ENCODE assay signal across 8 cellular contexts in genomic region chr10:75408911-75409885, GRCh38. TPM values are rescaled to one million over a fixed set of nuclear protein-coding genes. Genes with fewer than 3 reads are reported as not detected.
DNase-seq lines count a peak whose midpoint lies in the region; ATAC-seq and TF ChIP-seq lines count a peak whose summit lies in the region.

No MANE protein-coding gene starts in this region.

- H3K4me3 ChIP-seq in SJCRH30 (peak overlapping the region; percentile 73), duodenal mucosa (ENCODE audit: low read depth in 1 of 2, low read length in 2 of 2) (peak overlapping the region; percentile 64 to 75), liver (ENCODE audit: low read depth in 1 of 3, low read length in 3 of 3) (peak overlapping the region; percentile 67 to 87 (median 67)), subcutaneous abdominal adipose tissue (ENCODE audit: low read depth in 1 of 5, low read length in 5 of 5) (peak overlapping the region; percentile 63 to 84 (median 77))

- intact Hi-C loops in activated CD4-positive, alpha-beta T cell treated with anti-CD3 and anti-CD28 coated beads for 36 hours (cut with DNase I, micrococcal nuclease): loop anchor here (1.0 to 10.0 kb wide), 3 partner anchors 9 to 1576 kb away; no protein-coding TSS in a partner anchor

- H3K4me3 Mint-ChIP-seq in activated CD4-positive, alpha-beta T cell treated with anti-CD3 and anti-CD28 coated beads for 36 hours: peak overlapping the region; percentile 64

- peak; percentile 64 for DNase-seq in activated CD4-positive, alpha-beta T cell treated with anti-CD3 and anti-CD28 coated beads for 36 hours
- no peak for DNase-seq in activated CD4-positive, alpha-beta T cell treated with anti-CD3 and anti-CD28 coated beads for 4 hours
- DNase-seq in HK-2 (ENCODE audit: unreplicated experiment): peak; percentile 72
- peak; percentile 52 to 68 for DNase-seq in SJCRH30
- no peak for DNase-seq in effector CD4-positive, alpha-beta T cell

- H3K27ac ChIP-seq in SJCRH30 (no peak overlapping the region), duodenal mucosa (ENCODE audit: low read depth, low read length) (peak overlapping the region; percentile 17), liver (ENCODE audit: low read depth in 1 of 2, low read length in 2 of 2) (peak overlapping the region; percentile 69 to 77), subcutaneous abdominal adipose tissue (ENCODE audit: low read depth, low read length) (peak overlapping the region; percentile 88)

- CTCF ChIA-PET in activated CD4-positive, alpha-beta T cell treated with anti-CD3 and anti-CD28 coated beads for 36 hours (lab: Charles Lee): no interaction called here

- peaks cover 10% of the 10 kb centered on the region for H3K4me1 Mint-ChIP-seq in activated CD4-positive, alpha-beta T cell treated with anti-CD3 and anti-CD28 coated beads for 36 hours

- H3K9ac ChIP-seq in duodenal mucosa (ENCODE audit: low read depth in 1 of 2, low read length in 2 of 2): peak overlapping the region; percentile 14 to 64
- H3K9ac ChIP-seq in liver (ENCODE audit: low read depth in 1 of 2, low read length in 2 of 2): peak overlapping the region; percentile 61 to 69
- H3K9ac ChIP-seq in subcutaneous abdominal adipose tissue (ENCODE audit: low read length in 5 of 5): peak overlapping the region in 4 of 5 donors; percentile 76 to 87 (median 84)

- TF ChIP-seq CTCF in liver (IDR thresholded peaks at IDR 0.05; ENCODE audit: low read depth, low read length, missing input control): no peak

- H3K36me3 Mint-ChIP-seq in activated CD4-positive, alpha-beta T cell treated with anti-CD3 and anti-CD28 coated beads for 36 hours (ENCODE audit: low read depth): no peaks in the 10 kb centered on the region

- POLR2A ChIA-PET in activated CD4-positive, alpha-beta T cell treated with anti-CD3 and anti-CD28 coated beads for 36 hours (lab: Charles Lee): no interaction called here

- TF ChIP-seq RAD21 in liver (IDR thresholded peaks at IDR 0.05): peak in 1 of 2 donors; percentile 39

- H3K9me3 ChIP-seq in SJCRH30 (replicated peaks) (no peaks in the 10 kb centered on the region), duodenal mucosa (ENCODE audit: control insufficient read depth in 1 of 2, low read length in 2 of 2) (no peaks in the 10 kb centered on the region), liver (ENCODE audit: control insufficient read depth in 4 of 4, low read length in 3 of 4) (no peaks in the 10 kb centered on the region), subcutaneous abdominal adipose tissue (ENCODE audit: control insufficient read depth in 5 of 5, low read length in 5 of 5) (no peaks in the 10 kb centered on the region)

- H3K36me3 ChIP-seq in SJCRH30 (no peaks in the 10 kb centered on the region), duodenal mucosa (ENCODE audit: control insufficient read depth in 1 of 2, insufficient read depth in 2 of 2, low read length in 2 of 2) (no peaks in the 10 kb centered on the region), liver (ENCODE audit: control insufficient read depth in 4 of 4, insufficient read depth in 3 of 4, low read depth in 1 of 4, low read length in 3 of 4) (no peaks in the 10 kb centered on the region), subcutaneous abdominal adipose tissue (ENCODE audit: control insufficient read depth in 5 of 5, insufficient read depth in 5 of 5, low read length in 5 of 5) (no peaks in the 10 kb centered on the region)

- peaks cover 57% of the 10 kb centered on the region for H3K27me3 Mint-ChIP-seq in activated CD4-positive, alpha-beta T cell treated with anti-CD3 and anti-CD28 coated beads for 36 hours

- peak; percentile 89 for ATAC-seq in activated CD4-positive, alpha-beta T cell treated with anti-CD3 and anti-CD28 coated beads for 36 hours

- H3K27ac Mint-ChIP-seq in activated CD4-positive, alpha-beta T cell treated with anti-CD3 and anti-CD28 coated beads for 36 hours: no peak overlapping the region

- under 1% methylated on average over 76 of the region's 76 CpGs for WGBS in liver

- no peaks in the 10 kb centered on the region for H3K4me1 ChIP-seq in SJCRH30
- H3K4me1 ChIP-seq in duodenal mucosa (ENCODE audit: control insufficient read depth in 1 of 2, insufficient read depth in 2 of 2, low read length in 2 of 2): peaks cover 2 to 10% of the 10 kb centered on the region in 2 donors
- peaks cover under 1 to 20% (median 5%) of the 10 kb centered on the region in 4 donors for H3K4me1 ChIP-seq in liver (ENCODE audit: control insufficient read depth in 4 of 4, insufficient read depth in 4 of 4, low read length in 3 of 4)
- H3K4me1 ChIP-seq in subcutaneous abdominal adipose tissue (ENCODE audit: control insufficient read depth in 5 of 5, insufficient read depth in 5 of 5, low read length in 5 of 5): peaks cover 0 to 48% (median 44%) of the 10 kb centered on the region in 5 donors

- no peaks in the 10 kb centered on the region for H3K9me3 Mint-ChIP-seq in activated CD4-positive, alpha-beta T cell treated with anti-CD3 and anti-CD28 coated beads for 36 hours (ENCODE audit: low read depth)

- H3K27me3 ChIP-seq in SJCRH30 (no peaks in the 10 kb centered on the region), duodenal mucosa (ENCODE audit: control insufficient read depth in 1 of 2, insufficient read depth in 2 of 2, low read length in 2 of 2) (peaks cover 0 to under 1% of the 10 kb centered on the region in 2 donors), liver (ENCODE audit: control insufficient read depth in 4 of 4, insufficient read depth in 4 of 4, low read length in 3 of 4) (no peaks in the 10 kb centered on the region), subcutaneous abdominal adipose tissue (ENCODE audit: control insufficient read depth in 5 of 5, insufficient read depth in 4 of 5, low read length in 5 of 5) (peaks cover 0 to 5% (median 1%) of the 10 kb centered on the region in 5 donors)

TF ChIP-seq in liver, 16 proteins besides CTCF, POLR2A, EP300 and RAD21:
- TF ChIP-seq MAX (IDR thresholded peaks at IDR 0.05): no peak
- TF ChIP-seq, protein P1, sequence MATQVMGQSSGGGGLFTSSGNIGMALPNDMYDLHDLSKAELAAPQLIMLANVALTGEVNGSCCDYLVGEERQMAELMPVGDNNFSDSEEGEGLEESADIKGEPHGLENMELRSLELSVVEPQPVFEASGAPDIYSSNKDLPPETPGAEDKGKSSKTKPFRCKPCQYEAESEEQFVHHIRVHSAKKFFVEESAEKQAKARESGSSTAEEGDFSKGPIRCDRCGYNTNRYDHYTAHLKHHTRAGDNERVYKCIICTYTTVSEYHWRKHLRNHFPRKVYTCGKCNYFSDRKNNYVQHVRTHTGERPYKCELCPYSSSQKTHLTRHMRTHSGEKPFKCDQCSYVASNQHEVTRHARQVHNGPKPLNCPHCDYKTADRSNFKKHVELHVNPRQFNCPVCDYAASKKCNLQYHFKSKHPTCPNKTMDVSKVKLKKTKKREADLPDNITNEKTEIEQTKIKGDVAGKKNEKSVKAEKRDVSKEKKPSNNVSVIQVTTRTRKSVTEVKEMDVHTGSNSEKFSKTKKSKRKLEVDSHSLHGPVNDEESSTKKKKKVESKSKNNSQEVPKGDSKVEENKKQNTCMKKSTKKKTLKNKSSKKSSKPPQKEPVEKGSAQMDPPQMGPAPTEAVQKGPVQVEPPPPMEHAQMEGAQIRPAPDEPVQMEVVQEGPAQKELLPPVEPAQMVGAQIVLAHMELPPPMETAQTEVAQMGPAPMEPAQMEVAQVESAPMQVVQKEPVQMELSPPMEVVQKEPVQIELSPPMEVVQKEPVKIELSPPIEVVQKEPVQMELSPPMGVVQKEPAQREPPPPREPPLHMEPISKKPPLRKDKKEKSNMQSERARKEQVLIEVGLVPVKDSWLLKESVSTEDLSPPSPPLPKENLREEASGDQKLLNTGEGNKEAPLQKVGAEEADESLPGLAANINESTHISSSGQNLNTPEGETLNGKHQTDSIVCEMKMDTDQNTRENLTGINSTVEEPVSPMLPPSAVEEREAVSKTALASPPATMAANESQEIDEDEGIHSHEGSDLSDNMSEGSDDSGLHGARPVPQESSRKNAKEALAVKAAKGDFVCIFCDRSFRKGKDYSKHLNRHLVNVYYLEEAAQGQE (IDR thresholded peaks at IDR 0.05): peak; percentile 22
- TF ChIP-seq FOXA1 (IDR thresholded peaks at IDR 0.05): no peak
- peak; percentile 34 for TF ChIP-seq YY1 (IDR thresholded peaks at IDR 0.05)
- no peak for TF ChIP-seq TAF1 (conservative IDR thresholded peaks at IDR 0.05)
- TF ChIP-seq HNF4A (conservative IDR thresholded peaks at IDR 0.05): no peak
- TF ChIP-seq ZBTB33 (IDR thresholded peaks at IDR 0.05): peak; percentile 44
- TF ChIP-seq HNF4G (IDR thresholded peaks at IDR 0.05): no peak
- no peak for TF ChIP-seq EGR1 (IDR thresholded peaks at IDR 0.05; ENCODE audit: low read depth in 2 of 2)
- TF ChIP-seq RXRA (IDR thresholded peaks at IDR 0.05): no peak
- TF ChIP-seq GABPA (IDR thresholded peaks at IDR 0.05 in 1 of 2, conservative IDR thresholded peaks at IDR 0.05 in 1 of 2): peak in 1 of 2 donors; percentile 37
- no peak for TF ChIP-seq SP1 (IDR thresholded peaks at IDR 0.05)
- no peak for TF ChIP-seq JUND (IDR thresholded peaks at IDR 0.05)
- TF ChIP-seq NR2F2 (IDR thresholded peaks at IDR 0.05): no peak

RNA-seq across cellular contexts. Expression of gene ZNF503, which starts 7.6 kb away (rescaled TPM):
- total RNA-seq in activated CD4-positive, alpha-beta T cell treated with anti-CD3 and anti-CD28 coated beads for 36 hours: under 1 TPM; 0.40 to 0.46 TPM
- total RNA-seq in SJCRH30 (2014; rRNA removed; shearing (Covaris generic)): 1.8 and 1.9 TPM in 2 replicates
- total RNA-seq in liver: 1 to 10 TPM; 1.6 to 2.3 TPM
- polyA plus RNA-seq in liver: 1 to 10 TPM; 1.8 to 5.2 TPM

RNA-seq across cellular contexts. Expression of gene LRMDA, which starts 22.2 kb away (rescaled TPM):
- total RNA-seq in activated CD4-positive, alpha-beta T cell treated with anti-CD3 and anti-CD28 coated beads for 36 hours: not detected
- 0.24 TPM in 1 of 2 replicates, not detected in the other for total RNA-seq in SJCRH30 (2014; rRNA removed; shearing (Covaris generic))
- total RNA-seq in liver: 10 to 100 TPM in 1 of 2 donors, 1 to 10 TPM in 1; 7.9 to 12.2 TPM
- 10 to 100 TPM; 10.4 to 15.8 TPM for polyA plus RNA-seq in liver

Comparison
In these comparisons a context has a peak if more than half of its experiments do, and no peak if none do; other contexts are left out.
1. DNase-seq: peak in activated CD4-positive, alpha-beta T cell treated with anti-CD3 and anti-CD28 coated beads for 36 hours (single experiment), HK-2 (single experiment) and SJCRH30 (2 of 2); none in activated CD4-positive, alpha-beta T cell treated with anti-CD3 and anti-CD28 coated beads for 4 hours (0 of 2) and effector CD4-positive, alpha-beta T cell (single experiment).
2. Peak in every context shown above with its lines, with median percentiles within 50 percentile points of each other: H3K4me3 ChIP-seq and H3K9ac ChIP-seq.